Comparison of ENCODE assay signal across 9 cellular contexts in genomic region chrX:25020391-25021131, GRCh38. TPM values are rescaled to one million over a fixed set of nuclear protein-coding genes. Genes with fewer than 3 reads are reported as not detected.
DNase-seq lines count a peak whose midpoint lies in the region; ATAC-seq, FAIRE-seq and TF ChIP-seq lines count a peak whose summit lies in the region.
"Had no signal": no experiment of that assay in that cellular context is flagged by ENCODE, and none has a peak within 500 bp of the region (broad histone marks: within the 10 kb centered on the region; RNA-seq: fewer than 3 reads in every experiment).

No MANE protein-coding gene starts in this region.

- H3K4me2 ChIP-seq in GM23338: peak overlapping the region; percentile 84
- H3K4me2 ChIP-seq in neural cell (ENCODE audit: low read length): no peak overlapping the region

- H3K79me2 ChIP-seq in GM23338 (replicated peaks; ENCODE audit: insufficient read depth) (no peaks in the 10 kb centered on the region), neural cell (replicated peaks; ENCODE audit: insufficient read depth, low read length) (peaks cover 4% of the 10 kb centered on the region)

- H3F3A ChIP-seq in GM23338 (replicated peaks; ENCODE audit: low read depth) (no peaks in the 10 kb centered on the region), neural cell (ENCODE audit: insufficient read depth, low read length, poor library complexity, severe bottlenecking) (no peaks in the 10 kb centered on the region)

- H2AFZ ChIP-seq in GM23338 (no peak overlapping the region), neural cell (ENCODE audit: low read depth, low read length) (no peak overlapping the region)

- TF ChIP-seq RAD21 in neural cell (conservative IDR thresholded peaks at IDR 0.05): peak; percentile 32

- peak; percentile 66 to 72 for TF ChIP-seq CTCF in GM23338 (conservative IDR thresholded peaks at IDR 0.05; ENCODE audit: low read depth in 2 of 2)
- TF ChIP-seq CTCF in neural cell (IDR thresholded peaks at IDR 0.05; ENCODE audit: poor library complexity, severe bottlenecking): peak; percentile 45

- H3K4me3 Mint-ChIP-seq in GM23338: peak overlapping the region; percentile 66
- peak overlapping the region; percentile 53 for H3K4me3 Mint-ChIP-seq in central memory CD8-positive, alpha-beta T cell

- no peaks in the 10 kb centered on the region for H3K9me2 ChIP-seq in GM23338 (ENCODE audit: insufficient read depth)
- H3K9me2 ChIP-seq in neural cell (ENCODE audit: insufficient read depth, low read length): no peaks in the 10 kb centered on the region

- no peak overlapping the region for H3K27ac Mint-ChIP-seq in GM23338
- no peak overlapping the region for H3K27ac Mint-ChIP-seq in central memory CD8-positive, alpha-beta T cell (ENCODE audit: low read depth)
- H3K27ac Mint-ChIP-seq: activated B cell treated with CpG ODN at 0.5 μM for 24 hours had no signal

- ATAC-seq in GM23338: peak; percentile 66
- ATAC-seq in central memory CD8-positive, alpha-beta T cell (replicated peaks; ENCODE audit: extremely low read depth, poor library complexity, severe bottlenecking): peak; percentile 52

- H3K36me3 Mint-ChIP-seq in GM23338 (ENCODE audit: low read depth): peaks cover 3% of the 10 kb centered on the region; the same call in 1 of the 3 replicates
- no peaks in the 10 kb centered on the region for H3K36me3 Mint-ChIP-seq in central memory CD8-positive, alpha-beta T cell (ENCODE audit: insufficient read depth)

- H3K27ac ChIP-seq in GM23338 (ENCODE audit: low read depth) (no peak overlapping the region), neural cell (ENCODE audit: low read length) (no peak overlapping the region)

- H3K36me3 ChIP-seq in GM23338 (ENCODE audit: insufficient read depth) (no peaks in the 10 kb centered on the region), neural cell (ENCODE audit: insufficient read depth, low read length) (no peaks in the 10 kb centered on the region)

- H3K9me3 Mint-ChIP-seq in GM23338: no peaks in the 10 kb centered on the region
- no peaks in the 10 kb centered on the region for H3K9me3 Mint-ChIP-seq in central memory CD8-positive, alpha-beta T cell
- H3K9me3 Mint-ChIP-seq: activated B cell treated with CpG ODN at 0.5 μM for 24 hours had no signal

- peaks cover 86% of the 10 kb centered on the region for H3K27me3 Mint-ChIP-seq in GM23338 (ENCODE audit: insufficient read depth, low read depth, poor library complexity)
- H3K27me3 Mint-ChIP-seq in central memory CD8-positive, alpha-beta T cell: peaks cover 81% of the 10 kb centered on the region

- peak; percentile 28 for DNase-seq in GM03348 (ENCODE audit: low spot score)
- peak; percentile 68 for DNase-seq in GM23338 (ENCODE audit: low spot score)
- DNase-seq in NCI-H748 (lab: John Stamatoyannopoulos, UW; ENCODE audit: unreplicated experiment): peak; percentile 78
- DNase-seq in central memory CD8-positive, alpha-beta T cell (ENCODE audit: low spot score in 2 of 2): peak in 1 of 2 donors; percentile 16
- DNase-seq in RCC 7860 (ENCODE audit: low spot score): no peak
- no peak for DNase-seq in AML-193 (lab: John Stamatoyannopoulos, UW)
- DNase-seq: activated B cell treated with CpG ODN at 0.5 μM for 24 hours had no signal

- no peak for FAIRE-seq in RCC 7860 (lab: Jason Lieb, UNC)

- peaks cover 39% of the 10 kb centered on the region for H3K4me1 ChIP-seq in GM23338 (ENCODE audit: insufficient read depth)

- peak overlapping the region; percentile 57 for H3K4me3 ChIP-seq in GM23338
- H3K4me3 ChIP-seq in neural cell (ENCODE audit: low read length): peak overlapping the region; percentile 39

- no peaks in the 10 kb centered on the region for H4K20me1 ChIP-seq in GM23338 (replicated peaks; ENCODE audit: insufficient read depth)
- no peaks in the 10 kb centered on the region for H4K20me1 ChIP-seq in neural cell (ENCODE audit: insufficient read depth)

- H3K9me3 ChIP-seq in neural cell (ENCODE audit: low read length): no peaks in the 10 kb centered on the region

- TF ChIP-seq EP300 in neural cell (conservative IDR thresholded peaks at IDR 0.05; ENCODE audit: poor library complexity, severe bottlenecking): no peak

- peaks cover 86% of the 10 kb centered on the region for H3K27me3 ChIP-seq in GM23338 (ENCODE audit: insufficient read depth)
- peaks cover 41% of the 10 kb centered on the region for H3K27me3 ChIP-seq in neural cell (ENCODE audit: insufficient read depth, low read depth, low read length)

- no peak overlapping the region for H3K9ac ChIP-seq in neural cell (ENCODE audit: low read length)

- H3K4me1 Mint-ChIP-seq in GM23338: peaks cover 47% of the 10 kb centered on the region
- H3K4me1 Mint-ChIP-seq in central memory CD8-positive, alpha-beta T cell: peaks cover 16% of the 10 kb centered on the region

TF ChIP-seq in GM23338, 12 proteins besides CTCF, POLR2A, EP300 and RAD21:
- TF ChIP-seq ETS1 (IDR thresholded peaks at IDR 0.05) (no peak), EZH2 (IDR thresholded peaks at IDR 0.05; ENCODE audit: low read depth, unreplicated experiment) (no peak), ZNF331 (CRISPR knock-in tag; IDR thresholded peaks at IDR 0.05; ENCODE audit: low read depth) (no peak), CREB1 (CRISPR knock-in tag; IDR thresholded peaks at IDR 0.05; ENCODE audit: low read depth) (no peak), STAT1 (IDR thresholded peaks at IDR 0.05; ENCODE audit: unreplicated experiment) (no peak), POLR2AphosphoS5 (IDR thresholded peaks at IDR 0.05; ENCODE audit: low read depth) (no peak)
TF ChIP-seq in GM23338: peak in this region for 0.

TF ChIP-seq in neural cell, 6 proteins besides CTCF, POLR2A, EP300 and RAD21:
- TF ChIP-seq TAF1 (IDR thresholded peaks at IDR 0.05; ENCODE audit: low read depth) (no peak), MXI1 (conservative IDR thresholded peaks at IDR 0.05; ENCODE audit: poor library complexity, severe bottlenecking) (no peak), POLR2AphosphoS5 (IDR thresholded peaks at IDR 0.05) (no peak), REST (IDR thresholded peaks at IDR 0.05; ENCODE audit: borderline replicate concordance) (no peak), SMC3 (conservative IDR thresholded peaks at IDR 0.05; ENCODE audit: poor library complexity) (no peak), EZH2 (IDR thresholded peaks at IDR 0.05; ENCODE audit: borderline replicate concordance, insufficient read depth, low read length, poor library complexity, severe bottlenecking) (no peak)

RNA-seq across cellular contexts. Expression of gene ARX, which starts 4.8 kb away (rescaled TPM):
- total RNA-seq in GM23338 (2014; rRNA removed; shearing (Covaris generic)): not detected in 2 replicates
- polyA plus RNA-seq in GM23338 (2016; fragmentation: Nextera tagmentation; extraction: Ambion mirVana) (0.07 and 0.13 TPM in 2 replicates), neural cell (39.2 and 42.8 TPM in 2 replicates)
- polyA minus RNA-seq in neural cell: 39.8 and 49.2 TPM in 2 replicates
- total RNA-seq: activated B cell treated with CpG ODN at 0.5 μM for 24 hours, pulmonary artery endothelial cell had no signal

Comparison
In these comparisons a context has a peak if more than half of its experiments do, and no peak if none do; other contexts are left out.
1. DNase-seq: peak in GM03348 (single experiment), GM23338 (single experiment) and NCI-H748 (single experiment); none in RCC 7860 (single experiment) and AML-193 (0 of 2).
2. RNA of gene ARX, which starts 4.8 kb away (polyA plus RNA-seq): 39.2 to 42.8 TPM in neural cell; 0.07 to 0.13 TPM in GM23338; every median in the first group is over 10 times any median in the second.